In genomic region chr17:48795444-48796162, GRCh38 we compare ENCODE assay signal across 11 cellular contexts. TPM values are rescaled to one million over a fixed set of nuclear protein-coding genes. Genes with fewer than 3 reads are reported as not detected.
DNase-seq lines count a peak whose midpoint lies in the region; ATAC-seq, FAIRE-seq and TF ChIP-seq lines count a peak whose summit lies in the region.
"Had no signal": no experiment of that assay in that cellular context is flagged by ENCODE, and none has a peak within 500 bp of the region (broad histone marks: within the 10 kb centered on the region; RNA-seq: fewer than 3 reads in every experiment).

No MANE protein-coding gene starts in this region.

- H2AFZ ChIP-seq in hepatocyte (peak overlapping the region; percentile 2), OCI-LY7 (ENCODE audit: low read length) (no peak overlapping the region)

- H3K4me3 ChIP-seq in hepatocyte (no peak overlapping the region), small intestine (ENCODE audit: low read depth in 1 of 2, low read length in 2 of 2) (no peak overlapping the region), OCI-LY7 (ENCODE audit: low read depth, low read length, poor library complexity, severe bottlenecking) (no peak overlapping the region)
- H3K4me3 ChIP-seq: breast epithelium, heart left ventricle had no signal

- peak overlapping the region; percentile 79 for H3K27ac ChIP-seq in hepatocyte
- H3K27ac ChIP-seq in small intestine (ENCODE audit: low read depth in 1 of 2, low read length in 1 of 2) = peak overlapping the region; percentile 59 to 66
- H3K27ac ChIP-seq in OCI-LY7 (ENCODE audit: low read depth, low read length, poor library complexity, severe bottlenecking) = no peak overlapping the region
- H3K27ac ChIP-seq: breast epithelium, heart left ventricle, HL-60 had no signal

- BruUV-seq in OCI-LY7 (replicated peaks; lab: Mats Ljungman, UMichigan) = no TSS peak

- H3K9me2 ChIP-seq in hepatocyte (replicated peaks; ENCODE audit: insufficient read depth) (no peaks in the 10 kb centered on the region), OCI-LY7 (ENCODE audit: insufficient read depth, low read length) (no peaks in the 10 kb centered on the region)

- intact Hi-C loops in OCI-LY7 (cut with micrococcal nuclease; ENCODE audit: unreplicated experiment) = no loop called here

- no peaks in the 10 kb centered on the region for H4K20me1 ChIP-seq in hepatocyte (ENCODE audit: insufficient read depth, poor library complexity, severe bottlenecking)
- H4K20me1 ChIP-seq in OCI-LY7 (ENCODE audit: insufficient read depth, low read length) = no peaks in the 10 kb centered on the region

- 28% methylated on average over 10 of the region's 10 CpGs for WGBS in hepatocyte (ENCODE audit: low lambda C conversion rate, missing lambda C conversion rate)
- 14 to 44% (median 20%) methylated on average over 10 of the region's 10 CpGs for WGBS in small intestine, 3 donors

- H3K9me3 ChIP-seq in hepatocyte (ENCODE audit: low read depth) (no peaks in the 10 kb centered on the region), small intestine (ENCODE audit: control insufficient read depth, low read depth) (no peaks in the 10 kb centered on the region), OCI-LY7 (ENCODE audit: low read length) (no peaks in the 10 kb centered on the region)
- H3K9me3 ChIP-seq: breast epithelium, heart left ventricle had no signal

- POLR2A ChIA-PET in OCI-LY7 (lab: Charles Lee) = no interaction called here

- peaks cover 26% of the 10 kb centered on the region for H3K4me1 ChIP-seq in hepatocyte (ENCODE audit: insufficient read depth)
- H3K4me1 ChIP-seq in small intestine (ENCODE audit: control insufficient read depth in 2 of 2, insufficient read depth in 1 of 2, low read depth in 1 of 2, low read length in 1 of 2) = peaks cover 2 to 19% of the 10 kb centered on the region in 2 donors
- no peaks in the 10 kb centered on the region for H3K4me1 ChIP-seq in OCI-LY7 (ENCODE audit: insufficient read depth, low read length, poor library complexity, severe bottlenecking)
- H3K4me1 ChIP-seq: breast epithelium had no signal

- H3K79me2 ChIP-seq in hepatocyte (no peaks in the 10 kb centered on the region), OCI-LY7 (ENCODE audit: insufficient read depth, low read depth, low read length) (no peaks in the 10 kb centered on the region)

- FAIRE-seq in G401.6 (lab: Jason Lieb, UNC) (peak; percentile 82), small intestine (lab: Jason Lieb, UNC) (no peak)

- ATAC-seq in SK-N-SH treated with all-trans-retinoic acid at 6 μM for 48 hours = peak; percentile 69
- ATAC-seq: heart left ventricle had no signal

- no peaks in the 10 kb centered on the region for H3K36me3 ChIP-seq in hepatocyte (replicated peaks; ENCODE audit: insufficient read depth, low read depth)
- H3K36me3 ChIP-seq in small intestine (ENCODE audit: control insufficient read depth in 2 of 2, insufficient read depth in 2 of 2, low read length in 2 of 2) = no peaks in the 10 kb centered on the region
- H3K36me3 ChIP-seq in OCI-LY7 (ENCODE audit: insufficient read depth, low read length) = no peaks in the 10 kb centered on the region
- H3K36me3 ChIP-seq: breast epithelium, heart left ventricle had no signal

- H3K27me3 ChIP-seq in hepatocyte (no peaks in the 10 kb centered on the region), small intestine (ENCODE audit: control insufficient read depth in 2 of 2, insufficient read depth in 2 of 2, low read length in 2 of 2) (peaks cover 0 to 3% of the 10 kb centered on the region in 2 donors)

- H3K4me2 ChIP-seq in hepatocyte (peak overlapping the region; percentile 45), OCI-LY7 (ENCODE audit: low read length) (no peak overlapping the region)

- CTCF ChIA-PET in OCI-LY7 (lab: Charles Lee; ENCODE audit: unreplicated experiment) = no interaction called here

- DNase-seq in hepatocyte (ENCODE audit: low spot score) = peak; percentile 80
- peak; percentile 98 for DNase-seq in small intestine
- DNase-seq in NCI-H1930 (lab: John Stamatoyannopoulos, UW) = no peak
- DNase-seq in OCI-LY7 (ENCODE audit: low spot score) = no peak
- no peak for DNase-seq in activated gamma-delta T cell treated with Interleukin-2 at 50 U/mL for 16 hours
- no peak for DNase-seq in dermis blood vessel endothelial cell
- DNase-seq: heart left ventricle had no signal

- no peak for TF ChIP-seq CTCF in hepatocyte (IDR thresholded peaks at IDR 0.05; ENCODE audit: poor library complexity)
- TF ChIP-seq CTCF in OCI-LY7 (conservative IDR thresholded peaks at IDR 0.05; ENCODE audit: low read length) = no peak

TF ChIP-seq in SK-N-SH treated with all-trans-retinoic acid at 6 μM for 48 hours, 23 proteins besides CTCF, POLR2A, EP300 and RAD21:
- no peak for TF ChIP-seq CSDC2 (CRISPR knock-in tag; IDR thresholded peaks at IDR 0.05)
- TF ChIP-seq, protein P1, sequence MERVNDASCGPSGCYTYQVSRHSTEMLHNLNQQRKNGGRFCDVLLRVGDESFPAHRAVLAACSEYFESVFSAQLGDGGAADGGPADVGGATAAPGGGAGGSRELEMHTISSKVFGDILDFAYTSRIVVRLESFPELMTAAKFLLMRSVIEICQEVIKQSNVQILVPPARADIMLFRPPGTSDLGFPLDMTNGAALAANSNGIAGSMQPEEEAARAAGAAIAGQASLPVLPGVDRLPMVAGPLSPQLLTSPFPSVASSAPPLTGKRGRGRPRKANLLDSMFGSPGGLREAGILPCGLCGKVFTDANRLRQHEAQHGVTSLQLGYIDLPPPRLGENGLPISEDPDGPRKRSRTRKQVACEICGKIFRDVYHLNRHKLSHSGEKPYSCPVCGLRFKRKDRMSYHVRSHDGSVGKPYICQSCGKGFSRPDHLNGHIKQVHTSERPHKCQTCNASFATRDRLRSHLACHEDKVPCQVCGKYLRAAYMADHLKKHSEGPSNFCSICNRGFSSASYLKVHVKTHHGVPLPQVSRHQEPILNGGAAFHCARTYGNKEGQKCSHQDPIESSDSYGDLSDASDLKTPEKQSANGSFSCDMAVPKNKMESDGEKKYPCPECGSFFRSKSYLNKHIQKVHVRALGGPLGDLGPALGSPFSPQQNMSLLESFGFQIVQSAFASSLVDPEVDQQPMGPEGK (CRISPR knock-in tag; IDR thresholded peaks at IDR 0.05; ENCODE audit: borderline replicate concordance) = no peak

RNA-seq across cellular contexts. Expression of gene TTLL6, which starts 21.4 kb away (rescaled TPM):
- total RNA-seq in hepatocyte (0.28 and 0.30 TPM in 2 replicates), OCI-LY7 (2022) (not detected in 2 replicates), dermis blood vessel endothelial cell (not detected in 2 replicates)
- polyA plus RNA-seq in hepatocyte (not detected in 2 replicates), small intestine (1 to 10 TPM; 1.6 to 4.2 (median 2.7) TPM)
- not detected in 2 replicates for total RNA-seq in OCI-LY7 (2014; rRNA removed; shearing (Covaris generic))

RNA-seq across cellular contexts. Expression of gene CALCOCO2, which starts 35.2 kb away (rescaled TPM):
- total RNA-seq in hepatocyte (68.8 and 76.3 TPM in 2 replicates), OCI-LY7 (2022) (64.5 and 77.9 TPM in 2 replicates), dermis blood vessel endothelial cell (50.2 and 78.3 TPM in 2 replicates)
- polyA plus RNA-seq in hepatocyte (63.4 and 79.2 TPM in 2 replicates), small intestine (10 to 100 TPM; 72.1 to 88.1 (median 87.4) TPM)
- 15.3 and 22.7 TPM in 2 replicates for total RNA-seq in OCI-LY7 (2014; rRNA removed; shearing (Covaris generic))

Comparison
In these comparisons a context has a peak if more than half of its experiments do, and no peak if none do; other contexts are left out.
1. DNase-seq: peak in hepatocyte (single experiment) and small intestine (single experiment); none in NCI-H1930 (0 of 2), OCI-LY7 (single experiment), activated gamma-delta T cell treated with Interleukin-2 at 50 U/mL for 16 hours (single experiment) and dermis blood vessel endothelial cell (single experiment).